In the genomic region with DNA sequence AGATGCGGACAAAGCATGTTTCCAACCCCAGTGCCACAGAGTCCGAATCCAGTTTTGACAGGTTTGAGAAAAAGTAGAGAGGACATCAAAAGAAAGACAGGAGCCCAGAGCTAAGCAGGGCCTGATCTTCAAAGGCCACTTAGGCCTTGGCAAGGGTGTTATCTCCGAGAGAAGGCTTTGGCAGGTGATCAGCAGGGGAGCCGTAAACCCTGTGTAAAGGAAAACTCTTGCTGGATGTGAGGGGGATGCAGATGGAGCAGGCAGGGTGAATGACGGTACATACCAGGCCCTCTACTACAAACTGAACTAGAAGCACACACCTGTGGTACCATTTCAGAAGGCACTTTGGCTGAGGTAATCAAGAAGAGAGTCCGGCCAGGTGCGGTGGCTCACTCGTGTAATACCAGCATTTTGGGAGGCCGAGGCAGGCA, we compare ENCODE assay signal across 9 cellular contexts. TPM values are rescaled to one million over a fixed set of nuclear protein-coding genes. Genes with fewer than 3 reads are reported as not detected.
DNase-seq lines count a peak whose midpoint lies in the region; ATAC-seq and TF ChIP-seq lines count a peak whose summit lies in the region.
"Had no signal": no experiment of that assay in that cellular context is flagged by ENCODE, and none has a peak within 500 bp of the region (broad histone marks: within the 10 kb centered on the region; RNA-seq: fewer than 3 reads in every experiment).

No MANE protein-coding gene starts in this region.

- DNase-seq in GM23338 (ENCODE audit: low spot score), result no peak
- no peak for DNase-seq in PC-9
- DNase-seq in esophagus squamous epithelium (lab: John Stamatoyannopoulos, UW), result no peak
- peak; percentile 63 for DNase-seq in sigmoid colon
- no peak for DNase-seq in HAP-1 (ENCODE audit: low spot score in 2 of 2)
- no peak for DNase-seq in NCI-H446 (lab: John Stamatoyannopoulos, UW)
- no peak for DNase-seq in dermis blood vessel endothelial cell
- no peak for DNase-seq in retina

- TF ChIP-seq POLR2A in esophagus squamous epithelium (IDR thresholded peaks at IDR 0.05), result no peak
- no peak for TF ChIP-seq POLR2A in sigmoid colon (IDR thresholded peaks at IDR 0.05)

- ATAC-seq in GM23338, result peak; percentile 5

- H3K27me3 Mint-ChIP-seq in GM23338 (ENCODE audit: insufficient read depth, low read depth, poor library complexity), result peaks cover 33% of the 10 kb centered on the region

- H3K9me2 ChIP-seq in GM23338 (ENCODE audit: insufficient read depth), result no peaks in the 10 kb centered on the region
- no peaks in the 10 kb centered on the region for H3K9me2 ChIP-seq in PC-9 (ENCODE audit: insufficient read depth)

- BruUV-seq in PC-9 (replicated peaks; lab: Mats Ljungman, UMichigan), result no TSS peak

- H3K4me1 ChIP-seq in GM23338 (ENCODE audit: insufficient read depth) (peaks cover 27% of the 10 kb centered on the region), PC-9 (replicated peaks; ENCODE audit: insufficient read depth) (peaks cover 28% of the 10 kb centered on the region), esophagus squamous epithelium (peaks cover 26 to 41% (median 28%) of the 10 kb centered on the region in 3 donors), sigmoid colon (peaks cover 0 to 34% (median 32%) of the 10 kb centered on the region in 4 donors), HAP-1 (peaks cover 25% of the 10 kb centered on the region)

- H3K79me2 ChIP-seq in GM23338 (replicated peaks; ENCODE audit: insufficient read depth), result peaks cover 35% of the 10 kb centered on the region
- H3K79me2 ChIP-seq in PC-9 (ENCODE audit: low read depth), result peaks cover 44% of the 10 kb centered on the region

- H3K27me3 ChIP-seq in GM23338 (ENCODE audit: insufficient read depth), result no peaks in the 10 kb centered on the region
- H3K27me3 ChIP-seq in PC-9 (ENCODE audit: insufficient read depth, low read depth), result no peaks in the 10 kb centered on the region
- no peaks in the 10 kb centered on the region for H3K27me3 ChIP-seq in esophagus squamous epithelium
- H3K27me3 ChIP-seq in sigmoid colon, result no peaks in the 10 kb centered on the region
- no peaks in the 10 kb centered on the region for H3K27me3 ChIP-seq in HAP-1 (ENCODE audit: low read depth)
- H3K27me3 ChIP-seq: pancreas had no signal

- WGBS in esophagus squamous epithelium, 2 donors, result 81 to 89% methylated on average over 7 to 9 of the region's 9 CpGs
- 74 to 84% methylated on average over 9 of the region's 9 CpGs for WGBS in sigmoid colon, 2 donors

- peaks cover 37% of the 10 kb centered on the region for H3K4me1 Mint-ChIP-seq in GM23338

- H4K20me1 ChIP-seq in GM23338 (replicated peaks; ENCODE audit: insufficient read depth), result peaks cover 27% of the 10 kb centered on the region
- peaks cover 28% of the 10 kb centered on the region for H4K20me1 ChIP-seq in PC-9 (ENCODE audit: insufficient read depth)

- H3K9me3 ChIP-seq in PC-9 (ENCODE audit: insufficient read depth, low read depth) (no peaks in the 10 kb centered on the region), esophagus squamous epithelium (no peaks in the 10 kb centered on the region), sigmoid colon (no peaks in the 10 kb centered on the region), HAP-1 (no peaks in the 10 kb centered on the region)
- H3K9me3 ChIP-seq: pancreas had no signal

- H3K4me3 ChIP-seq in GM23338, result peak overlapping the region; percentile 93
- H3K4me3 ChIP-seq in PC-9, result peak overlapping the region; percentile 95
- H3K4me3 ChIP-seq in esophagus squamous epithelium, result peak overlapping the region in 1 of 4 donors; percentile 99
- peak overlapping the region in 3 of 4 donors; percentile 98 to 100 (median 100) for H3K4me3 ChIP-seq in sigmoid colon
- H3K4me3 ChIP-seq in HAP-1, result no peak overlapping the region

- H3K4me3 Mint-ChIP-seq in GM23338, result peak overlapping the region; percentile 100

- H3K36me3 ChIP-seq in GM23338 (ENCODE audit: insufficient read depth) (peaks cover 27% of the 10 kb centered on the region), PC-9 (ENCODE audit: low read depth) (peaks cover 27% of the 10 kb centered on the region), esophagus squamous epithelium (peaks cover 6 to 26% (median 11%) of the 10 kb centered on the region in 3 donors), sigmoid colon (peaks cover 15 to 27% (median 18%) of the 10 kb centered on the region in 4 donors), HAP-1 (replicated peaks) (peaks cover 36% of the 10 kb centered on the region)

- no peak for TF ChIP-seq EP300 in sigmoid colon (IDR thresholded peaks at IDR 0.05)

- CTCF ChIA-PET in PC-9 (lab: Charles Lee), result interaction anchor here (0.5 kb wide), 1 partner anchor 194 kb away, joined by 3 read pairs; no protein-coding TSS in a partner anchor

- in situ Hi-C loops in HAP-1 (cut with MboI; ENCODE audit: low sequenced_read_pairs), result no loop called here

- POLR2A ChIA-PET in PC-9 (lab: Charles Lee; ENCODE audit: unreplicated experiment), result interaction anchor here (0.6 kb wide), 1 partner anchor 66 kb away, joined by 3 read pairs; no protein-coding TSS in a partner anchor

- peak overlapping the region; percentile 98; the same call in 1 of the 2 replicates for H3K27ac ChIP-seq in GM23338 (ENCODE audit: low read depth)
- peak overlapping the region; percentile 72; the same call in 1 of the 2 replicates for H3K27ac ChIP-seq in PC-9
- peak overlapping the region; percentile 99 to 100 (median 100) for H3K27ac ChIP-seq in esophagus squamous epithelium
- peak overlapping the region; percentile 100 for H3K27ac ChIP-seq in sigmoid colon

- H2AFZ ChIP-seq in GM23338, result peak overlapping the region; percentile 31
- peak overlapping the region; percentile 98 for H2AFZ ChIP-seq in PC-9

- peak overlapping the region; percentile 86 for H3K4me2 ChIP-seq in GM23338
- H3K4me2 ChIP-seq in PC-9, result peak overlapping the region; percentile 79

- peak overlapping the region; percentile 100 for H3K27ac Mint-ChIP-seq in GM23338

- intact Hi-C loops in PC-9 (cut with micrococcal nuclease; ENCODE audit: unreplicated experiment), result loop anchor here (5.0 to 10.0 kb wide), 3 partner anchors 68 to 172 kb away; a partner anchor contains a TSS
- intact Hi-C loops in esophagus squamous epithelium (cut with DNase I), result loop anchor here (5.0 kb wide), 1 partner anchor 73 kb away; a partner anchor contains a TSS
- intact Hi-C loops in sigmoid colon (cut with DNase I), result loop anchor here (5.0 kb wide), 2 partner anchors 68 to 182 kb away; a partner anchor contains a TSS

- peaks cover 40% of the 10 kb centered on the region for H3K36me3 Mint-ChIP-seq in GM23338 (ENCODE audit: low read depth)

- H3F3A ChIP-seq in GM23338 (replicated peaks; ENCODE audit: low read depth) (peaks cover 28% of the 10 kb centered on the region), PC-9 (ENCODE audit: insufficient read depth, low read depth) (peaks cover 42% of the 10 kb centered on the region)

- TF ChIP-seq CTCF in GM23338 (conservative IDR thresholded peaks at IDR 0.05; ENCODE audit: low read depth in 2 of 2) (no peak), PC-9 (conservative IDR thresholded peaks at IDR 0.05) (no peak), esophagus squamous epithelium (IDR thresholded peaks at IDR 0.05) (no peak), sigmoid colon (IDR thresholded peaks at IDR 0.05) (no peak)

- no peaks in the 10 kb centered on the region; the same call in 1 of the 3 replicates for H3K9me3 Mint-ChIP-seq in GM23338

TF ChIP-seq in GM23338, 12 proteins besides CTCF, POLR2A, EP300 and RAD21:
- TF ChIP-seq CREB1 (CRISPR knock-in tag; IDR thresholded peaks at IDR 0.05; ENCODE audit: low read depth), result no peak
- no peak for TF ChIP-seq POLR2AphosphoS5 (IDR thresholded peaks at IDR 0.05; ENCODE audit: low read depth)
- TF ChIP-seq STAT1 (IDR thresholded peaks at IDR 0.05; ENCODE audit: unreplicated experiment), result no peak
- TF ChIP-seq EZH2phosphoT487 (IDR thresholded peaks at IDR 0.05; ENCODE audit: unreplicated experiment), result no peak
- TF ChIP-seq, protein P1, sequence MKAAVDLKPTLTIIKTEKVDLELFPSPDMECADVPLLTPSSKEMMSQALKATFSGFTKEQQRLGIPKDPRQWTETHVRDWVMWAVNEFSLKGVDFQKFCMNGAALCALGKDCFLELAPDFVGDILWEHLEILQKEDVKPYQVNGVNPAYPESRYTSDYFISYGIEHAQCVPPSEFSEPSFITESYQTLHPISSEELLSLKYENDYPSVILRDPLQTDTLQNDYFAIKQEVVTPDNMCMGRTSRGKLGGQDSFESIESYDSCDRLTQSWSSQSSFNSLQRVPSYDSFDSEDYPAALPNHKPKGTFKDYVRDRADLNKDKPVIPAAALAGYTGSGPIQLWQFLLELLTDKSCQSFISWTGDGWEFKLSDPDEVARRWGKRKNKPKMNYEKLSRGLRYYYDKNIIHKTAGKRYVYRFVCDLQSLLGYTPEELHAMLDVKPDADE (IDR thresholded peaks at IDR 0.05), result no peak
- no peak for TF ChIP-seq ZNF114 (CRISPR knock-in tag; IDR thresholded peaks at IDR 0.05)
- no peak for TF ChIP-seq NANOG (IDR thresholded peaks at IDR 0.05; ENCODE audit: borderline replicate concordance)
- TF ChIP-seq EZH2 (IDR thresholded peaks at IDR 0.05; ENCODE audit: low read depth, unreplicated experiment), result no peak

RNA-seq across cellular contexts. Expression of a gene that starts 1.4 kb away (rescaled TPM):
- 572 and 715 TPM in 2 replicates for total RNA-seq in GM23338 (2014; rRNA removed; shearing (Covaris generic))
- polyA plus RNA-seq in GM23338 (2016; fragmentation: Nextera tagmentation; extraction: Ambion mirVana) (330 and 410 TPM in 2 replicates), sigmoid colon (100 to 1,000 TPM in 1 of 3 donors, 10 to 100 TPM in 2; 63.8 to 255 (median 73.3) TPM)
- total RNA-seq in PC-9 (2021) (626 and 723 TPM in 2 replicates), esophagus squamous epithelium (100 to 1,000 TPM; 209 to 645 (median 383) TPM), sigmoid colon (100 to 1,000 TPM; 264 to 495 (median 312) TPM), dermis blood vessel endothelial cell (656 and 803 TPM in 2 replicates)

RNA-seq across cellular contexts. Expression of a gene that starts 56.0 kb away (rescaled TPM):
- 0.52 and 2.3 TPM in 2 replicates for total RNA-seq in GM23338 (2014; rRNA removed; shearing (Covaris generic))
- polyA plus RNA-seq in GM23338 (2016; fragmentation: Nextera tagmentation; extraction: Ambion mirVana) (0.37 and 0.38 TPM in 2 replicates), sigmoid colon (under 1 TPM in 1 of 3 donors, not detected in 2; 0.13 TPM)
- total RNA-seq in PC-9 (2021) (not detected in 2 replicates), esophagus squamous epithelium (not detected), sigmoid colon (under 1 TPM in 1 of 4 donors, not detected in 3; 0.66 TPM), dermis blood vessel endothelial cell (not detected in 2 replicates)
- total RNA-seq: pancreas had no signal
- polyA plus RNA-seq: pancreas had no signal
